In the genomic region with DNA sequence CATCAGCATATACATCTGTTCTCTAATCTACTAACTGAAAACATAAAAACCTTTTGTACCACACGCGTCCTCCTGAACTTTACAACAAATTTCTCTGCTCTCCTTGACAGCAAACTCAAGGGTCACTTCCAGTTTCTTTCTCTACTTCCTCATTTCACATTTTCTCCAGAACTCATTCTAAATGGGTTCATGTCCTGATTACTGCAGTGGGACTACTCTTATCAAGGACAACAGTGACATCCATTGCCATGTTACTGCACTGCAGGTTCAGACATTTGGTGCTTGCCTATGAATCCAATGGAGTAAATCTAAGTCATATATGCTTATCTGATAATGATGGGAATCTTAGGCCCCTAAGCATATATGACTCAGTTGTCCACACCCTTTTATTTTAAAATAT, we compare ENCODE assay signal across 13 cellular contexts. TPM values are rescaled to one million over a fixed set of nuclear protein-coding genes. Genes with fewer than 3 reads are reported as not detected.
DNase-seq lines count a peak whose midpoint lies in the region; ATAC-seq and TF ChIP-seq lines count a peak whose summit lies in the region.
"Had no signal": no experiment of that assay in that cellular context is flagged by ENCODE, and none has a peak within 500 bp of the region (broad histone marks: within the 10 kb centered on the region; RNA-seq: fewer than 3 reads in every experiment).

No MANE protein-coding gene starts in this region.

- CTCF ChIA-PET in RWPE1 (lab: Yijun Ruan, JAX): no interaction called here
- CTCF ChIA-PET in CD4-positive, alpha-beta memory T cell (lab: Charles Lee; ENCODE audit: partially characterized antibody): no interaction called here
- CTCF ChIA-PET in activated CD8-positive, alpha-beta T cell treated with anti-CD3 and anti-CD28 coated beads for 36 hours (lab: Charles Lee): no interaction called here

- H3K4me3 ChIP-seq in cardiac muscle cell: no peak overlapping the region
- H3K4me3 ChIP-seq in CD4-positive, alpha-beta memory T cell (ENCODE audit: low read length in 2 of 2): no peak overlapping the region

- no peaks in the 10 kb centered on the region for H3K9me3 ChIP-seq in cardiac muscle cell (ENCODE audit: low read depth)
- H3K9me3 ChIP-seq in CD4-positive, alpha-beta memory T cell (ENCODE audit: control insufficient read depth in 1 of 2, low read length in 2 of 2): peaks cover 0 to 19% of the 10 kb centered on the region in 2 donors

- no peak overlapping the region for H3K4me3 Mint-ChIP-seq in CD4-positive, alpha-beta memory T cell
- H3K4me3 Mint-ChIP-seq in activated CD8-positive, alpha-beta T cell treated with anti-CD3 and anti-CD28 coated beads for 36 hours: no peak overlapping the region
- H3K4me3 Mint-ChIP-seq: CD4-positive, alpha-beta T cell; naive thymus-derived CD8-positive, alpha-beta T cell; T-helper 2 cell treated with Interferon-gamma antibody and Interleukin-4, amounts not matched to agents 5 μg/mL and 100 μg/mL, for 36 hours had no signal

- 0 out of 2 replicates have a peak, but pooled peaks have one; percentile 11 for TF ChIP-seq CTCF in RWPE1 (conservative IDR thresholded peaks at IDR 0.05; ENCODE audit: low read depth)
- TF ChIP-seq CTCF in cardiac muscle cell (IDR thresholded peaks at IDR 0.05; ENCODE audit: low read depth, low read length): peak; percentile 32
- no peak for TF ChIP-seq CTCF in activated CD8-positive, alpha-beta T cell treated with anti-CD3 and anti-CD28 coated beads for 36 hours (IDR thresholded peaks at IDR 0.05)

- no peaks in the 10 kb centered on the region for H3K4me1 Mint-ChIP-seq in CD4-positive, alpha-beta memory T cell
- H3K4me1 Mint-ChIP-seq in activated CD8-positive, alpha-beta T cell treated with anti-CD3 and anti-CD28 coated beads for 36 hours (ENCODE audit: low read depth): no peaks in the 10 kb centered on the region

- peak; percentile 26 for DNase-seq in HT-29 (ENCODE audit: low spot score)
- DNase-seq in RWPE1 (ENCODE audit: low spot score): no peak
- peak in 1 of 2 donors; percentile 57 for DNase-seq in cardiac muscle cell (ENCODE audit: low read depth in 1 of 2, low spot score in 1 of 2)
- peak; percentile 6 for DNase-seq in putamen (ENCODE audit: low spot score)
- DNase-seq in HuH-7.5 (ENCODE audit: low spot score): no peak
- DNase-seq in CD4-positive, alpha-beta memory T cell: no peak
- no peak for DNase-seq in activated CD8-positive, alpha-beta T cell treated with anti-CD3 and anti-CD28 coated beads for 36 hours
- DNase-seq: activated T-cell treated with anti-CD3 and anti-CD28 coated beads for 4 hours; CD4-positive, alpha-beta T cell; naive thymus-derived CD8-positive, alpha-beta T cell; NK-92 treated with Interleukin-12 subunit alpha and Interleukin-12 subunit beta, amount 100 ng/mL, for 24 hours had no signal

- no peak for ATAC-seq in GM18870 (IDR thresholded peaks at IDR 0.05; ENCODE audit: unreplicated experiment)
- no peak for ATAC-seq in activated CD8-positive, alpha-beta T cell treated with anti-CD3 and anti-CD28 coated beads for 36 hours
- ATAC-seq: naive thymus-derived CD8-positive, alpha-beta T cell had no signal

- H3K27ac ChIP-seq in RWPE1 (no peak overlapping the region), cardiac muscle cell (no peak overlapping the region)
- no peak overlapping the region for H3K27ac ChIP-seq in CD4-positive, alpha-beta memory T cell (ENCODE audit: low read depth, low read length)

- H3K4me1 ChIP-seq in cardiac muscle cell (ENCODE audit: low read depth): no peaks in the 10 kb centered on the region
- H3K4me1 ChIP-seq in CD4-positive, alpha-beta memory T cell (ENCODE audit: insufficient read depth, low read length): no peaks in the 10 kb centered on the region

- H3K9me3 Mint-ChIP-seq in CD4-positive, alpha-beta memory T cell: peaks cover 6 to 79% (median 64%) of the 10 kb centered on the region in 8 donors
- peaks cover 43% of the 10 kb centered on the region for H3K9me3 Mint-ChIP-seq in activated CD8-positive, alpha-beta T cell treated with anti-CD3 and anti-CD28 coated beads for 36 hours

- no peaks in the 10 kb centered on the region for H3K36me3 ChIP-seq in cardiac muscle cell
- H3K36me3 ChIP-seq in CD4-positive, alpha-beta memory T cell (ENCODE audit: insufficient read depth, low read length): no peaks in the 10 kb centered on the region

- H3K27me3 ChIP-seq in cardiac muscle cell: no peaks in the 10 kb centered on the region
- H3K27me3 ChIP-seq in CD4-positive, alpha-beta memory T cell (ENCODE audit: insufficient read depth, low read length): no peaks in the 10 kb centered on the region

- no peak overlapping the region for H3K27ac Mint-ChIP-seq in CD4-positive, alpha-beta memory T cell
- no peak overlapping the region for H3K27ac Mint-ChIP-seq in activated CD8-positive, alpha-beta T cell treated with anti-CD3 and anti-CD28 coated beads for 36 hours
- H3K27ac Mint-ChIP-seq: CD4-positive, alpha-beta T cell; naive thymus-derived CD8-positive, alpha-beta T cell; T-helper 2 cell treated with Interferon-gamma antibody and Interleukin-4, amounts not matched to agents 5 μg/mL and 100 μg/mL, for 36 hours had no signal

- no peaks in the 10 kb centered on the region for H3K27me3 Mint-ChIP-seq in CD4-positive, alpha-beta memory T cell
- H3K27me3 Mint-ChIP-seq in activated CD8-positive, alpha-beta T cell treated with anti-CD3 and anti-CD28 coated beads for 36 hours: no peaks in the 10 kb centered on the region
- H3K27me3 Mint-ChIP-seq: CD4-positive, alpha-beta T cell; naive thymus-derived CD8-positive, alpha-beta T cell had no signal

- peaks cover 0 to 1% of the 10 kb centered on the region in 2 donors for H3K36me3 Mint-ChIP-seq in CD4-positive, alpha-beta memory T cell
- H3K36me3 Mint-ChIP-seq in activated CD8-positive, alpha-beta T cell treated with anti-CD3 and anti-CD28 coated beads for 36 hours (ENCODE audit: low read depth): no peaks in the 10 kb centered on the region

- intact Hi-C loops in CD4-positive, alpha-beta memory T cell (cut with micrococcal nuclease): no loop called here
- intact Hi-C loops in activated CD8-positive, alpha-beta T cell treated with anti-CD3 and anti-CD28 coated beads for 36 hours (cut with micrococcal nuclease): no loop called here

- POLR2A ChIA-PET in RWPE1 (lab: Yijun Ruan, JAX; ENCODE audit: low non-redundant PET): no interaction called here
- POLR2A ChIA-PET in CD4-positive, alpha-beta memory T cell (lab: Charles Lee; ENCODE audit: partially characterized antibody): no interaction called here
- POLR2A ChIA-PET in activated CD8-positive, alpha-beta T cell treated with anti-CD3 and anti-CD28 coated beads for 36 hours (lab: Charles Lee): no interaction called here

RNA-seq across cellular contexts. Expression of gene FPR3, which starts 35.3 kb away (rescaled TPM):
- not detected in 2 replicates for total RNA-seq in HT-29 (2014; rRNA removed; shearing (Covaris generic))
- total RNA-seq in cardiac muscle cell: not detected in 2 replicates
- not detected in 2 replicates for polyA plus RNA-seq in cardiac muscle cell
- total RNA-seq in CD4-positive, alpha-beta memory T cell: 1 to 10 TPM; 3.2 TPM
- not detected for polyA plus RNA-seq in CD4-positive, alpha-beta memory T cell
- not detected for total RNA-seq in activated CD8-positive, alpha-beta T cell treated with anti-CD3 and anti-CD28 coated beads for 36 hours
- total RNA-seq: CD4-positive, alpha-beta T cell had no signal
- polyA plus RNA-seq: naive thymus-derived CD8-positive, alpha-beta T cell had no signal

RNA-seq across cellular contexts. Expression of gene ZNF577, which starts 57.5 kb away (rescaled TPM):
- total RNA-seq in HT-29 (2014; rRNA removed; shearing (Covaris generic)): 0.99 and 1.1 TPM in 2 replicates
- 22.2 and 31.6 TPM in 2 replicates for total RNA-seq in cardiac muscle cell
- 27.6 and 39.0 TPM in 2 replicates for polyA plus RNA-seq in cardiac muscle cell
- 10 to 100 TPM; 18.5 to 21.0 TPM for total RNA-seq in CD4-positive, alpha-beta memory T cell
- polyA plus RNA-seq in CD4-positive, alpha-beta memory T cell: 1 to 10 TPM; 2.2 to 4.5 TPM
- total RNA-seq in activated CD8-positive, alpha-beta T cell treated with anti-CD3 and anti-CD28 coated beads for 36 hours: 1 to 10 TPM; 5.0 to 5.7 TPM

Comparison
In these comparisons a context has a peak if more than half of its experiments do, and no peak if none do; other contexts are left out.
1. DNase-seq: peak in HT-29 (single experiment) and putamen (single experiment); none in RWPE1 (single experiment), HuH-7.5 (single experiment), CD4-positive, alpha-beta memory T cell (0 of 5) and activated CD8-positive, alpha-beta T cell treated with anti-CD3 and anti-CD28 coated beads for 36 hours (single experiment).